8 cellular contexts compared by ENCODE assay signal in genomic region chr6:168035098-168035660, GRCh38. TPM values are rescaled to one million over a fixed set of nuclear protein-coding genes. Genes with fewer than 3 reads are reported as not detected.
DNase-seq lines count a peak whose midpoint lies in the region; ATAC-seq, FAIRE-seq and TF ChIP-seq lines count a peak whose summit lies in the region.

No MANE protein-coding gene starts in this region.

- intact Hi-C loops in body of pancreas (cut with DNase I) (no loop called here), gastrocnemius medialis (cut with DNase I; ENCODE audit: low total_unique reads) (no loop called here)

- TF ChIP-seq POLR2A in body of pancreas (IDR thresholded peaks at IDR 0.05) (peak in 2 of 3 donors; percentile 15 to 27), gastrocnemius medialis (IDR thresholded peaks at IDR 0.05) (no peak)

- H3K4me1 ChIP-seq in body of pancreas: peaks cover 11% of the 10 kb centered on the region
- peaks cover 7 to 24% of the 10 kb centered on the region in 2 donors for H3K4me1 ChIP-seq in gastrocnemius medialis

- DNase-seq in Ammon's horn (ENCODE audit: low spot score) (peak; percentile 62), HTR-8/SVneo (ENCODE audit: insufficient read length, low spot score) (peak; percentile 39), body of pancreas (peak; percentile 42 to 64 (median 54)), iPS-NIHi11 (ENCODE audit: low spot score) (peak; percentile 82), gastrocnemius medialis (no peak), T1000 (lab: John Stamatoyannopoulos, UW) (no peak)
- no peak for DNase-seq in activated CD4-positive, alpha-beta T cell treated with anti-CD3 and anti-CD28 coated beads, Interleukin-2, amount 50 U/mL, for 4 hours

- H3K27ac ChIP-seq in body of pancreas (peak overlapping the region; percentile 2 to 68 (median 55)), gastrocnemius medialis (peak overlapping the region; percentile 67 to 80 (median 74))

- TF ChIP-seq CTCF in body of pancreas (IDR thresholded peaks at IDR 0.05) (no peak), gastrocnemius medialis (IDR thresholded peaks at IDR 0.05 in 4 of 5, conservative IDR thresholded peaks at IDR 0.05 in 1 of 5) (no peak)

- H3K4me3 ChIP-seq in body of pancreas (no peak overlapping the region), gastrocnemius medialis (peak overlapping the region; percentile 27 to 55 (median 38))

- in situ Hi-C loops in gastrocnemius medialis (cut with MboI; ENCODE audit: low sequenced_read_pairs in 4 of 4): no loop called here

- 15 to 47% methylated on average over 19 to 45 of the region's 45 CpGs for WGBS in body of pancreas, 2 donors

- ATAC-seq in body of pancreas (peak; percentile 74), gastrocnemius medialis (peak; percentile 41 to 48), GM19035 (IDR thresholded peaks at IDR 0.05; ENCODE audit: unreplicated experiment) (no peak)

- H3K27me3 ChIP-seq in body of pancreas (no peaks in the 10 kb centered on the region), gastrocnemius medialis (peaks cover 0 to 7% (median 6%) of the 10 kb centered on the region in 3 donors)

- H3K36me3 ChIP-seq in body of pancreas (replicated peaks in 1 of 2; ENCODE audit: insufficient read depth in 1 of 2, low read depth in 2 of 2) (no peaks in the 10 kb centered on the region), gastrocnemius medialis (no peaks in the 10 kb centered on the region)

- peak; percentile 82 for FAIRE-seq in HTR-8/SVneo (lab: Jason Lieb, UNC)

- H3K9me3 ChIP-seq in body of pancreas (peaks cover 0 to 11% (median 3%) of the 10 kb centered on the region in 3 donors), gastrocnemius medialis (no peaks in the 10 kb centered on the region)

RNA-seq across cellular contexts. Expression of gene KIF25, which starts 37.7 kb away (rescaled TPM):
- 1 to 10 TPM in 1 of 2 donors, not detected in 1; 1.8 TPM for total RNA-seq in body of pancreas
- 1 to 10 TPM in 1 of 4 donors, under 1 TPM in 1, not detected in 2; 0.16 to 1.0 TPM for total RNA-seq in gastrocnemius medialis

RNA-seq across cellular contexts. Expression of gene FRMD1, which starts 43.8 kb away (rescaled TPM):
- total RNA-seq in body of pancreas (not detected), gastrocnemius medialis (under 1 TPM in 2 of 4 donors, not detected in 2; 0.04 to 0.12 TPM)

Comparison
In these comparisons a context has a peak if more than half of its experiments do, and no peak if none do; other contexts are left out.
1. DNase-seq: peak in Ammon's horn (single experiment), HTR-8/SVneo (single experiment), body of pancreas (4 of 4) and iPS-NIHi11 (single experiment); none in gastrocnemius medialis (0 of 2), T1000 (single experiment) and activated CD4-positive, alpha-beta T cell treated with anti-CD3 and anti-CD28 coated beads, Interleukin-2, amount 50 U/mL, for 4 hours (0 of 2).
2. H3K4me3 ChIP-seq: peak in gastrocnemius medialis (4 of 4); none in body of pancreas (0 of 2).
3. POLR2A ChIP-seq: peak in body of pancreas (2 of 3); none in gastrocnemius medialis (0 of 2).